ENCODE assay signal across 9 cellular contexts in the genomic region with DNA sequence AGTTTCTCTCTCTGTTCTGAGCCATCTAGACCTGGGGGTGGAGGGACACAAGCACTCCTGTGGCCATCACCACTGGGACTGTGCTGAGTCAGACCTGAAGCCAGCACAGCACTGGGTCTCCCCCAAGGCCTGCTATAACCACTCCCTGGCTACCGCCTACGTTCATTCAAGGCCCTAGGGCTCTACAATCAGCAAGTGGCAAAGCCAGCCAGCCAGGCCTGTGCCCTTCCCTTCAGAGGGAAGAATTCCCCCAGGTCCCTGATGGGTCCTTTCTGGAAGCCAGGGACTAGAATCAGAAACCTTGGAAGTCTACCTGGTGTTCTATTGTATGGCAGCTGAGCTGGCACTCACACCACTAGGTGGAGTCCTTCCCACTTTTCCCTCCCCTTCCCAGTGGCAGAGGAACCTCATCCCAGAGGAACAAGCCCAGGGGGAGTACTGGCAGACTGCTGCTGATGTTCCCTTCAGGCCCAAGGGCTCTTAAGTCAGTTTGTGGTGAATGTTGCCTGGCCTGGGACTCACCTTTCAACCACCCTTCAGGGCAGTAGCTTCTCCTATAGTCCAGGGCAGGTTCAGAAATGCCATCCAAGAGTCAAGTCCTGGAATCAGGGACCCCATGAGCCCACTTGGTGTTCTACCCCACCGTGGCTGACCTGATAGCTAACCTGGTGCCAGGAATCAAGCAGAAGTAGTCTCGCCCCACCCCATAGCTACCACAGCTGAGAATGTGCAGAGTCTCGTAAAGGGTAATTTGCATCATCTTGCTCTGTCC. TPM values are rescaled to one million over a fixed set of nuclear protein-coding genes. Genes with fewer than 3 reads are reported as not detected.
DNase-seq lines count a peak whose midpoint lies in the region; ATAC-seq and TF ChIP-seq lines count a peak whose summit lies in the region.
"Had no signal": no experiment of that assay in that cellular context is flagged by ENCODE, and none has a peak within 500 bp of the region (broad histone marks: within the 10 kb centered on the region; RNA-seq: fewer than 3 reads in every experiment).

No MANE protein-coding gene starts in this region.

- intact Hi-C loops in ovary (cut with DNase I), result no loop called here

- H3K36me3 ChIP-seq in DND-41 (ENCODE audit: insufficient read depth, low read length) (peaks cover 6% of the 10 kb centered on the region; the same call in 1 of the 2 replicates), ovary (no peaks in the 10 kb centered on the region)

- H3K4me3 ChIP-seq in DND-41 (ENCODE audit: low read depth in 1 of 2, low read length in 2 of 2), result no peak overlapping the region
- H3K4me3 ChIP-seq in cardiac fibroblast (replicated peaks in 1 of 2; ENCODE audit: low read depth in 2 of 2, low read length in 2 of 2), result no peak overlapping the region
- no peak overlapping the region for H3K4me3 ChIP-seq in ovary

- H3K27me3 ChIP-seq in DND-41 (ENCODE audit: insufficient read depth, low read length, poor library complexity) (no peaks in the 10 kb centered on the region), ovary (no peaks in the 10 kb centered on the region)

- TF ChIP-seq CTCF in DND-41 (IDR thresholded peaks at IDR 0.05; ENCODE audit: borderline replicate concordance, extremely low read depth, low read length, poor library complexity, severe bottlenecking) (peak; percentile 53), cardiac fibroblast (IDR thresholded peaks at IDR 0.05; ENCODE audit: low read depth, low read length) (peak; percentile 80), nephron progenitor cell (IDR thresholded peaks at IDR 0.05) (peak; percentile 62), ovary (IDR thresholded peaks at IDR 0.05) (no peak)

- no peak overlapping the region for H2AFZ ChIP-seq in DND-41 (ENCODE audit: low read depth, low read length)

- no peak for TF ChIP-seq EP300 in ovary (IDR thresholded peaks at IDR 0.05)

- H3K4me1 ChIP-seq in DND-41 (ENCODE audit: insufficient read depth, low read length), result no peaks in the 10 kb centered on the region
- peaks cover 2% of the 10 kb centered on the region for H3K4me1 ChIP-seq in ovary (ENCODE audit: insufficient read depth)

- H3K4me2 ChIP-seq in DND-41 (ENCODE audit: insufficient read depth, low read length), result no peak overlapping the region

- DNase-seq in DND-41 (no peak), HT1080 (ENCODE audit: low read depth) (peak; percentile 52), cardiac fibroblast (ENCODE audit: low read depth in 2 of 2) (peak; percentile 39 to 53), nephron progenitor cell (peak; percentile 49), ovary (no peak), putamen (ENCODE audit: low spot score) (no peak)
- DNase-seq: activated B cell treated with CpG ODN at 0.5 μM for 24 hours, right cardiac atrium had no signal

- peaks cover 14% of the 10 kb centered on the region for H3K36me3 Mint-ChIP-seq in nephron progenitor cell (ENCODE audit: low read depth)

- 90 to 97% (median 91%) methylated on average over 5 of the region's 5 CpGs for WGBS in ovary, 3 donors

- H3K9me3 Mint-ChIP-seq in nephron progenitor cell, result peaks cover 12% of the 10 kb centered on the region

- ATAC-seq in DND-41 (ENCODE audit: insufficient read depth, low read depth) (no peak), GM18873 (IDR thresholded peaks at IDR 0.05; ENCODE audit: low FRiP score, unreplicated experiment) (peak; percentile 67)

- no peak overlapping the region for H3K9ac ChIP-seq in DND-41 (ENCODE audit: low read depth, low read length)

- peaks cover 22% of the 10 kb centered on the region; the same call in 1 of the 2 replicates for H3K79me2 ChIP-seq in DND-41 (ENCODE audit: insufficient read depth, low read length)

- H3K9me3 ChIP-seq in DND-41 (ENCODE audit: insufficient read depth, low read length, severe bottlenecking) (no peaks in the 10 kb centered on the region), ovary (no peaks in the 10 kb centered on the region)

- H3K27ac ChIP-seq in DND-41 (ENCODE audit: low read length), result no peak overlapping the region
- no peak overlapping the region for H3K27ac ChIP-seq in ovary

- no peak overlapping the region for H3K27ac Mint-ChIP-seq in nephron progenitor cell
- H3K27ac Mint-ChIP-seq: activated B cell treated with CpG ODN at 0.5 μM for 24 hours had no signal

- no peak for TF ChIP-seq POLR2A in ovary (IDR thresholded peaks at IDR 0.05)

- no peaks in the 10 kb centered on the region for H3K4me1 Mint-ChIP-seq in nephron progenitor cell

- H4K20me1 ChIP-seq in DND-41 (ENCODE audit: insufficient read depth, low read length), result peaks cover 12% of the 10 kb centered on the region; the same call in 1 of the 2 replicates

- H3K27me3 Mint-ChIP-seq in nephron progenitor cell (ENCODE audit: low read depth, poor library complexity), result peaks cover 2% of the 10 kb centered on the region
- H3K27me3 Mint-ChIP-seq: activated B cell treated with CpG ODN at 0.5 μM for 24 hours had no signal

- no peak overlapping the region for H3K4me3 Mint-ChIP-seq in nephron progenitor cell
- H3K4me3 Mint-ChIP-seq: activated B cell treated with CpG ODN at 0.5 μM for 24 hours had no signal

RNA-seq across cellular contexts. Expression of a gene that starts 20.0 kb away (rescaled TPM):
- 3.4 and 3.9 TPM in 2 replicates for total RNA-seq in HT1080 (2014; rRNA removed; shearing (Covaris generic))
- 3.2 and 5.0 TPM in 2 replicates for polyA plus RNA-seq in HT1080 (2015; cell fraction: cytosol; rRNA removed)
- polyA plus RNA-seq in HT1080 (2015; cell fraction: nucleus; rRNA removed), result 7.3 and 7.7 TPM in 2 replicates
- total RNA-seq in ovary, result 10 to 100 TPM; 16.4 to 30.3 (median 22.1) TPM
- 10 to 100 TPM in 1 of 2 donors, 1 to 10 TPM in 1; 9.9 to 10.7 TPM for polyA plus RNA-seq in ovary

Comparison
In these comparisons a context has a peak if more than half of its experiments do, and no peak if none do; other contexts are left out.
1. DNase-seq: peak in HT1080 (single experiment), cardiac fibroblast (2 of 2) and nephron progenitor cell (single experiment); none in DND-41 (single experiment), ovary (0 of 5) and putamen (single experiment).
2. CTCF ChIP-seq: peak in DND-41 (single experiment), cardiac fibroblast (single experiment) and nephron progenitor cell (single experiment); none in ovary (0 of 3).